20 cellular contexts compared by ENCODE assay signal in genomic region chr2:171430516-171431410, GRCh38. TPM values are rescaled to one million over a fixed set of nuclear protein-coding genes. Genes with fewer than 3 reads are reported as not detected.
DNase-seq lines count a peak whose midpoint lies in the region; FAIRE-seq and TF ChIP-seq lines count a peak whose summit lies in the region.
"Had no signal": no experiment of that assay in that cellular context is flagged by ENCODE, and none has a peak within 500 bp of the region (broad histone marks: within the 10 kb centered on the region; RNA-seq: fewer than 3 reads in every experiment).

No MANE protein-coding gene starts in this region.

- H3F3A ChIP-seq in smooth muscle cell (ENCODE audit: low read depth): peaks cover 5% of the 10 kb centered on the region

- H3K9me3 ChIP-seq in smooth muscle cell (replicated peaks; ENCODE audit: low read depth): no peaks in the 10 kb centered on the region
- H3K9me3 ChIP-seq: lower lobe of right lung, Peyer's patch had no signal

- H3K79me2 ChIP-seq in smooth muscle cell (ENCODE audit: low read depth): peaks cover 74% of the 10 kb centered on the region

- peaks cover 4% of the 10 kb centered on the region for H3K9me3 Mint-ChIP-seq in glutamatergic neuron (ENCODE audit: unreplicated experiment)
- H3K9me3 Mint-ChIP-seq: CD4-positive, alpha-beta T cell had no signal

- 79% methylated on average over 7 of the region's 7 CpGs for WGBS in smooth muscle cell (ENCODE audit: low lambda C conversion rate)

- H3K27me3 ChIP-seq in smooth muscle cell (ENCODE audit: low read depth): no peaks in the 10 kb centered on the region
- H3K27me3 ChIP-seq: Peyer's patch had no signal

- H3K4me2 ChIP-seq in smooth muscle cell: peak overlapping the region; percentile 17

- H3K27me3 Mint-ChIP-seq in glutamatergic neuron (ENCODE audit: unreplicated experiment): no peaks in the 10 kb centered on the region
- H3K27me3 Mint-ChIP-seq: activated CD4-positive, alpha-beta memory T cell treated with anti-CD3 and anti-CD28 coated beads for 36 hours; CD4-positive, alpha-beta T cell; naive thymus-derived CD8-positive, alpha-beta T cell had no signal

- POLR2A ChIA-PET in RWPE1 (lab: Yijun Ruan, JAX; ENCODE audit: low non-redundant PET): interaction anchor here (0.6 kb wide), 1 partner anchor 177 kb away, joined by 3 read pairs; no protein-coding TSS in a partner anchor

- H3K36me3 Mint-ChIP-seq in glutamatergic neuron (ENCODE audit: unreplicated experiment): no peaks in the 10 kb centered on the region

- FAIRE-seq in GM19239 (lab: Jason Lieb, UNC): no peak
- FAIRE-seq: A204.1, urothelium cell line had no signal

- peak; percentile 20 to 72 for DNase-seq in NCI-H524 (lab: John Stamatoyannopoulos, UW)
- no peak for DNase-seq in NCI-H524 treated with DMSO at 0.1 percent for 48 hours (lab: John Stamatoyannopoulos, UW)
- DNase-seq in RWPE1 (ENCODE audit: low spot score): no peak
- peak; percentile 25 for DNase-seq in glutamatergic neuron
- no peak for DNase-seq in smooth muscle cell (lab: John Stamatoyannopoulos, UW; ENCODE audit: unreplicated experiment)
- DNase-seq in DMS114 treated with DMSO at 0.1 percent for 48 hours (lab: John Stamatoyannopoulos, UW; ENCODE audit: unreplicated experiment): no peak
- DNase-seq in activated CD4-positive, alpha-beta T cell treated with anti-CD3 and anti-CD28 coated beads, Interleukin-2, amount 50 U/mL, for 4 hours: no peak
- no peak for DNase-seq in GM19239 (ENCODE audit: insufficient read length, low spot score)
- DNase-seq: activated CD4-positive, alpha-beta memory T cell treated with anti-CD3 and anti-CD28 coated beads for 36 hours; activated T-cell treated with anti-CD3 and anti-CD28 coated beads, Interleukin-2, amount 50 U/mL, for 48 hours; CD4-positive, alpha-beta T cell; EL; lower lobe of right lung; naive thymus-derived CD8-positive, alpha-beta T cell; NCI-H187; NCI-H526 treated with DMSO at 0.1 percent for 48 hours; Peyer's patch; stimulated activated naive CD4-positive, alpha-beta T cell treated with Interleukin-2 at 50 U/mL for 16 hours had no signal

- peak overlapping the region; percentile 21 for H3K4me3 Mint-ChIP-seq in glutamatergic neuron (ENCODE audit: unreplicated experiment)
- H3K4me3 Mint-ChIP-seq: activated CD4-positive, alpha-beta memory T cell treated with anti-CD3 and anti-CD28 coated beads for 36 hours; CD4-positive, alpha-beta T cell; naive thymus-derived CD8-positive, alpha-beta T cell had no signal

- peaks cover 13% of the 10 kb centered on the region for H3K4me1 Mint-ChIP-seq in glutamatergic neuron (ENCODE audit: low read depth, unreplicated experiment)

- peak overlapping the region; percentile 35; the same call in 1 of the 2 replicates for H3K27ac ChIP-seq in RWPE1
- peak overlapping the region; percentile 54 for H3K27ac ChIP-seq in smooth muscle cell (ENCODE audit: low read depth)
- H3K27ac ChIP-seq: lower lobe of right lung, Peyer's patch had no signal

- CTCF ChIA-PET in RWPE1 (lab: Yijun Ruan, JAX): interaction anchor here (0.5 to 1.0 kb wide), 6 partner anchors 38 to 458 kb away, joined by 3 to 5 read pairs (median 4); no protein-coding TSS in a partner anchor

- peak overlapping the region; percentile 62 for H3K27ac Mint-ChIP-seq in glutamatergic neuron (ENCODE audit: unreplicated experiment)
- H3K27ac Mint-ChIP-seq: activated CD4-positive, alpha-beta memory T cell treated with anti-CD3 and anti-CD28 coated beads for 36 hours; CD4-positive, alpha-beta T cell; naive thymus-derived CD8-positive, alpha-beta T cell had no signal

- H3K4me1 ChIP-seq in smooth muscle cell (ENCODE audit: low read depth): peaks cover 34% of the 10 kb centered on the region

- no peak overlapping the region for H2AFZ ChIP-seq in smooth muscle cell (ENCODE audit: low read depth)

- no peaks in the 10 kb centered on the region for H3K36me3 ChIP-seq in smooth muscle cell (ENCODE audit: low read depth)
- H3K36me3 ChIP-seq: lower lobe of right lung, Peyer's patch had no signal

- TF ChIP-seq CTCF in RWPE1 (conservative IDR thresholded peaks at IDR 0.05; ENCODE audit: low read depth) (no peak), glutamatergic neuron (IDR thresholded peaks at IDR 0.05; ENCODE audit: partially characterized antibody, unreplicated experiment) (no peak), smooth muscle cell (IDR thresholded peaks at IDR 0.05; ENCODE audit: borderline replicate concordance, insufficient read depth, poor library complexity, severe bottlenecking) (no peak)

- H3K9ac ChIP-seq in smooth muscle cell (ENCODE audit: low read depth): no peak overlapping the region

- no peak overlapping the region for H3K4me3 ChIP-seq in smooth muscle cell
- H3K4me3 ChIP-seq: lower lobe of right lung, Peyer's patch had no signal

- no peaks in the 10 kb centered on the region for H4K20me1 ChIP-seq in smooth muscle cell (ENCODE audit: low read depth)

RNA-seq across cellular contexts. Expression of gene METTL8, which starts 3.0 kb away (rescaled TPM):
- total RNA-seq in glutamatergic neuron (ENCODE audit: unreplicated experiment) (10.9 TPM), smooth muscle cell (26.8 and 29.2 TPM in 2 replicates)
- 14.5 and 20.9 TPM in 2 replicates for polyA plus RNA-seq in smooth muscle cell

RNA-seq across cellular contexts. Expression of gene DCAF17, which starts 3.3 kb away (rescaled TPM):
- 17.0 TPM for total RNA-seq in glutamatergic neuron (ENCODE audit: unreplicated experiment)
- total RNA-seq in smooth muscle cell: 16.0 and 17.2 TPM in 2 replicates
- polyA plus RNA-seq in smooth muscle cell: 4.3 TPM in 2 replicates

Comparison
In these comparisons a context has a peak if more than half of its experiments do, and no peak if none do; other contexts are left out.
1. DNase-seq: peak in NCI-H524 (2 of 2) and glutamatergic neuron (single experiment); none in NCI-H524 treated with DMSO at 0.1 percent for 48 hours (single experiment), RWPE1 (single experiment), smooth muscle cell (single experiment), DMS114 treated with DMSO at 0.1 percent for 48 hours (single experiment), activated CD4-positive, alpha-beta T cell treated with anti-CD3 and anti-CD28 coated beads, Interleukin-2, amount 50 U/mL, for 4 hours (0 of 2) and GM19239 (single experiment).